Comparison of ENCODE assay signal across 1 cellular context in genomic region chr3:188617988-188618701, GRCh38.
A peak's percentile ranks its signal among the peaks of the same experiment; 100 is the strongest.
TF ChIP-seq lines count a peak whose summit lies in the region.

No MANE protein-coding gene starts in this region.

TF ChIP-seq in HepG2, 621 proteins besides CTCF, POLR2A, EP300 and RAD21 (continued from another document and continues in another):
- TF ChIP-seq TEF (CRISPR knock-in tag; IDR thresholded peaks at IDR 0.05) (no peak), RARG (CRISPR knock-in tag; IDR thresholded peaks at IDR 0.05; ENCODE audit: low read depth) (no peak), ZNF318 (CRISPR knock-in tag; IDR thresholded peaks at IDR 0.05) (no peak), YEATS4 (CRISPR knock-in tag; IDR thresholded peaks at IDR 0.05; ENCODE audit: borderline replicate concordance) (no peak), RBAK (CRISPR knock-in tag; IDR thresholded peaks at IDR 0.05) (no peak), ZNF589 (CRISPR knock-in tag; conservative IDR thresholded peaks at IDR 0.05) (no peak), PRDM15 (CRISPR knock-in tag; IDR thresholded peaks at IDR 0.05) (no peak), RFX1 (IDR thresholded peaks at IDR 0.05) (no peak), U2AF1 (optimal IDR thresholded peaks at IDR 0.05; ENCODE audit: low read depth, low read length) (no peak), ZBTB39 (CRISPR knock-in tag; IDR thresholded peaks at IDR 0.05) (0 out of 2 replicates have a peak, but pooled peaks have one; percentile 68), ZNF20 (CRISPR knock-in tag; IDR thresholded peaks at IDR 0.05) (no peak), IRF1 (CRISPR knock-in tag; IDR thresholded peaks at IDR 0.05; ENCODE audit: low read depth) (no peak), PLSCR1 (CRISPR knock-in tag; IDR thresholded peaks at IDR 0.05; ENCODE audit: borderline replicate concordance) (no peak), ZNF777 (CRISPR knock-in tag; IDR thresholded peaks at IDR 0.05) (no peak), ZKSCAN1 (IDR thresholded peaks at IDR 0.05; ENCODE audit: low read length) (no peak), ZNF24 (IDR thresholded peaks at IDR 0.05) (no peak), REL (CRISPR knock-in tag; conservative IDR thresholded peaks at IDR 0.05) (no peak), SIX4 (CRISPR knock-in tag; IDR thresholded peaks at IDR 0.05) (peak; percentile 43; the same call in 1 of the 2 replicates), DR1 (CRISPR knock-in tag; IDR thresholded peaks at IDR 0.05) (no peak), RFXANK (CRISPR knock-in tag; IDR thresholded peaks at IDR 0.05) (0 out of 2 replicates have a peak, but pooled peaks have one; percentile 20), ZNF407 (CRISPR knock-in tag; IDR thresholded peaks at IDR 0.05; ENCODE audit: not compliant biosample characterization) (no peak), TCF7 (IDR thresholded peaks at IDR 0.05; ENCODE audit: low read depth) (peak; percentile 11; the same call in 1 of the 2 replicates), ZNF138 (CRISPR knock-in tag; IDR thresholded peaks at IDR 0.05; ENCODE audit: low read depth) (no peak), GATA4 (IDR thresholded peaks at IDR 0.05; ENCODE audit: borderline replicate concordance, low read depth) (no peak), POLR2AphosphoS2 (IDR thresholded peaks at IDR 0.05; ENCODE audit: low read depth, low read length) (no peak), FOXJ3 (CRISPR knock-in tag; IDR thresholded peaks at IDR 0.05; ENCODE audit: borderline replicate concordance) (no peak), ZNF557 (CRISPR knock-in tag; IDR thresholded peaks at IDR 0.05) (no peak), SNRNP70 (IDR thresholded peaks at IDR 0.05; ENCODE audit: low read depth, low read length) (no peak), ZNF205 (CRISPR knock-in tag; IDR thresholded peaks at IDR 0.05) (no peak), ZBTB38 (CRISPR knock-in tag; IDR thresholded peaks at IDR 0.05) (no peak)
